30 cellular contexts compared by ENCODE assay signal in the genomic region with DNA sequence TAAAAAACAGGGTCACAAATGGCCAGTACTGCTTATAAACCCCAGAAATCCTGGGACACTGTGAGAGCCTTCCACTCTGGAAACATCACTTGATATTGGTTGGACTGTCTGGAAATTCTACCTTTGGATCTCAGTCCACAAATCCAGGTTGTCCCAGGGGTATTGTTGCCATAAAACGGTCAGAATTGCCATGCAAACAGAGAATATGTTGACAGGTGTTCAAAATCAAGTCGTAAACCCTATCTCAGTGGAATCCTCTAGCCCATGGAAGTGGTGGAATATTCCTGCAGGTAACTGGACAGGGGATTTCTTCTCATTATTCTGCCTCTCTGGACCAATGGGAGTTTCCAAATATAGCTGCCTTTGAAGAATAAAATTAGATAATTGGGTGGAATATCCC.
"Had no signal": no experiment of that assay in that cellular context is flagged by ENCODE, and none has a peak within 500 bp of the region (broad histone marks: within the 10 kb centered on the region; RNA-seq: fewer than 3 reads in every experiment).

No MANE protein-coding gene starts in this region.

- H3K4me3 ChIP-seq: adrenal gland, body of pancreas, esophagus squamous epithelium, gastroesophageal sphincter, heart right ventricle had no signal

- H3K9me3 ChIP-seq: adrenal gland, body of pancreas, esophagus squamous epithelium, gastroesophageal sphincter, heart right ventricle had no signal

- H3K27me3 Mint-ChIP-seq: activated B cell treated with CpG ODN at 0.5 μM for 24 hours; activated CD8-positive, alpha-beta T cell treated with anti-CD3 and anti-CD28 coated beads for 36 hours; activated naive CD4-positive, alpha-beta T cell treated with anti-CD3 and anti-CD28 coated beads, Interleukin-2, amount 50 U/mL, for 24 hours; activated naive CD8-positive, alpha-beta T cell treated with anti-CD3 and anti-CD28 coated beads for 36 hours; activated naive CD8-positive, alpha-beta T cell treated with anti-CD3 and anti-CD28 coated beads, Interleukin-2, amount 50 U/mL, for 24 hours; effector memory CD8-positive, alpha-beta T cell had no signal

- H3K4me3 Mint-ChIP-seq: activated B cell treated with CpG ODN at 0.5 μM for 24 hours; activated CD8-positive, alpha-beta T cell treated with anti-CD3 and anti-CD28 coated beads for 36 hours; activated naive CD4-positive, alpha-beta T cell treated with anti-CD3 and anti-CD28 coated beads for 36 hours; activated naive CD4-positive, alpha-beta T cell treated with anti-CD3 and anti-CD28 coated beads, Interleukin-2, amount 50 U/mL, for 24 hours; activated naive CD8-positive, alpha-beta T cell treated with anti-CD3 and anti-CD28 coated beads for 36 hours; activated naive CD8-positive, alpha-beta T cell treated with anti-CD3 and anti-CD28 coated beads, Interleukin-2, amount 50 U/mL, for 24 hours; activated T-cell treated with anti-CD3 and anti-CD28 coated beads, Interleukin-2, amount 50 U/mL, for 4 hours; effector memory CD8-positive, alpha-beta T cell; T-helper 2 cell treated with Interferon-gamma antibody and Interleukin-4, amounts not matched to agents 5 μg/mL and 100 μg/mL, for 36 hours had no signal

- ATAC-seq: activated CD4-positive, CD25-positive, alpha-beta regulatory T cell treated with anti-CD3 and anti-CD28 coated beads, Interleukin-2, amount 50 U/mL, for 24 hours; activated CD8-positive, alpha-beta T cell treated with anti-CD3 and anti-CD28 coated beads for 36 hours; activated naive CD8-positive, alpha-beta T cell treated with anti-CD3 and anti-CD28 coated beads, Interleukin-2, amount 50 U/mL, for 24 hours; activated T-cell treated with anti-CD3 and anti-CD28 coated beads, Interleukin-2, amount 50 U/mL, for 4 hours; body of pancreas; effector memory CD8-positive, alpha-beta T cell; gastroesophageal sphincter; heart right ventricle had no signal

- H3K36me3 Mint-ChIP-seq: activated naive CD4-positive, alpha-beta T cell treated with anti-CD3 and anti-CD28 coated beads, Interleukin-2, amount 50 U/mL, for 24 hours had no signal

- H3K27ac ChIP-seq: adrenal gland, body of pancreas, esophagus squamous epithelium, gastroesophageal sphincter, heart right ventricle, WERI-Rb-1 had no signal

- DNase-seq: activated B cell treated with CpG ODN at 0.5 μM for 24 hours; activated CD4-positive, alpha-beta T cell treated with anti-CD3 and anti-CD28 coated beads for 48 hours; activated CD4-positive, alpha-beta T cell treated with anti-CD3 and anti-CD28 coated beads, Interleukin-2, amount 50 U/mL, for 1 hour; activated CD4-positive, alpha-beta T cell treated with anti-CD3 and anti-CD28 coated beads, Interleukin-2, amount 50 U/mL, for 48 hours; activated CD8-positive, alpha-beta memory T cell treated with anti-CD3 and anti-CD28 coated beads for 24 hours; activated CD8-positive, alpha-beta T cell treated with anti-CD3 and anti-CD28 coated beads for 36 hours; activated effector memory CD4-positive, alpha-beta T cell treated with anti-CD3 and anti-CD28 coated beads, Interleukin-2, amount 50 U/mL, for 16 hours; activated naive CD4-positive, alpha-beta T cell treated with anti-CD3 and anti-CD28 coated beads for 36 hours; activated naive CD8-positive, alpha-beta T cell treated with anti-CD3 and anti-CD28 coated beads for 36 hours; activated naive CD8-positive, alpha-beta T cell treated with anti-CD3 and anti-CD28 coated beads, Interleukin-2, amount 50 U/mL, for 24 hours; activated T-cell treated with anti-CD3 and anti-CD28 coated beads, Interleukin-2, amount 50 U/mL, for 4 hours; adrenal gland; amygdala; aorta; body of pancreas; cortex of kidney; dermis blood vessel endothelial cell; effector CD4-positive, alpha-beta T cell; effector memory CD8-positive, alpha-beta T cell; esophagus squamous epithelium; foreskin melanocyte; heart right ventricle; hippocampal formation; T1000; WERI-Rb-1 had no signal

- H3K9me3 Mint-ChIP-seq: activated B cell treated with CpG ODN at 0.5 μM for 24 hours; activated naive CD4-positive, alpha-beta T cell treated with anti-CD3 and anti-CD28 coated beads, Interleukin-2, amount 50 U/mL, for 24 hours; activated T-cell treated with anti-CD3 and anti-CD28 coated beads, Interleukin-2, amount 50 U/mL, for 4 hours; activated T-helper 2 cell treated with anti-CD3 and anti-CD28 coated beads, Interferon-gamma antibody, Interleukin-2, Interleukin-4, amounts not matched to agents 10 μg/mL and 5 μg/mL and 100 μg/mL, durations not matched to agents 14 hours and 24 hours and 36 hours; effector memory CD8-positive, alpha-beta T cell; T-helper 2 cell treated with Interferon-gamma antibody and Interleukin-4, amounts not matched to agents 5 μg/mL and 100 μg/mL, for 36 hours had no signal

- H3K36me3 ChIP-seq: adrenal gland, esophagus squamous epithelium, gastroesophageal sphincter, heart right ventricle, WERI-Rb-1 had no signal

- H3K27ac Mint-ChIP-seq: activated B cell treated with CpG ODN at 0.5 μM for 24 hours; activated CD8-positive, alpha-beta T cell treated with anti-CD3 and anti-CD28 coated beads for 36 hours; activated naive CD4-positive, alpha-beta T cell treated with anti-CD3 and anti-CD28 coated beads for 36 hours; activated naive CD4-positive, alpha-beta T cell treated with anti-CD3 and anti-CD28 coated beads, Interleukin-2, amount 50 U/mL, for 24 hours; activated naive CD8-positive, alpha-beta T cell treated with anti-CD3 and anti-CD28 coated beads for 36 hours; activated naive CD8-positive, alpha-beta T cell treated with anti-CD3 and anti-CD28 coated beads, Interleukin-2, amount 50 U/mL, for 24 hours; activated T-helper 2 cell treated with anti-CD3 and anti-CD28 coated beads, Interferon-gamma antibody, Interleukin-2, Interleukin-4, amounts not matched to agents 10 μg/mL and 5 μg/mL and 100 μg/mL, durations not matched to agents 14 hours and 24 hours and 36 hours; effector memory CD8-positive, alpha-beta T cell; T-helper 2 cell treated with Interferon-gamma antibody and Interleukin-4, amounts not matched to agents 5 μg/mL and 100 μg/mL, for 36 hours had no signal

- H3K27me3 ChIP-seq: adrenal gland, body of pancreas, esophagus squamous epithelium, gastroesophageal sphincter, heart right ventricle had no signal
